ENCODE assay signal across 2 cellular contexts in the genomic region with DNA sequence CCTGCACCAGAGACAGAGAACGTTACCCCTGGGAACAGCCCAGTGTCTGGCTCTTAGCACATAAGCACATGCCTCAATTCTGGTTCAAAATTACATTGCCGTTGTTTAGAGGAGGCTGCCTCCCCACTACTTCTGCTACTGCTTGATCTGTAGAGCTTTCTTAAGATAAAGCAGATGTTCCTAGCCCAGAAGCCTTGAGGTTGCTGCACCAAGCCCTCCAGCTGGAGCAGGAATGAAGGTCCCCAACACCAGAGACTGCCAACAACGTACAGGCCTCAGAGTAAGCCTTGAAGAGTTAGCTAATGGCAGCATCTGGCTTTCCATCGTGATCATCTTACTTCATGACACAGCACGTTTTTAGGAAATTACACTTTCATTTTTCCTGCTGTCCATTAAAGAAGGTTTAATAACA.
A peak's percentile ranks its signal among the peaks of the same experiment; 100 is the strongest.
TF ChIP-seq lines count a peak whose summit lies in the region.

No MANE protein-coding gene starts in this region.

TF ChIP-seq in IMR-90, 13 proteins besides CTCF, POLR2A, EP300 and RAD21:
- no peak for TF ChIP-seq CEBPB (IDR thresholded peaks at IDR 0.05; ENCODE audit: low read depth, low read length)
- TF ChIP-seq, protein P1, sequence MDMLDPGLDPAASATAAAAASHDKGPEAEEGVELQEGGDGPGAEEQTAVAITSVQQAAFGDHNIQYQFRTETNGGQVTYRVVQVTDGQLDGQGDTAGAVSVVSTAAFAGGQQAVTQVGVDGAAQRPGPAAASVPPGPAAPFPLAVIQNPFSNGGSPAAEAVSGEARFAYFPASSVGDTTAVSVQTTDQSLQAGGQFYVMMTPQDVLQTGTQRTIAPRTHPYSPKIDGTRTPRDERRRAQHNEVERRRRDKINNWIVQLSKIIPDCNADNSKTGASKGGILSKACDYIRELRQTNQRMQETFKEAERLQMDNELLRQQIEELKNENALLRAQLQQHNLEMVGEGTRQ (IDR thresholded peaks at IDR 0.05; ENCODE audit: low read depth, low read length) = no peak
- TF ChIP-seq SMC3 (IDR thresholded peaks at IDR 0.05; ENCODE audit: low read depth, low read length) = no peak
- no peak for TF ChIP-seq ELK1 (IDR thresholded peaks at IDR 0.05; ENCODE audit: borderline replicate concordance, low read depth, low read length)
- no peak for TF ChIP-seq BHLHE40 (IDR thresholded peaks at IDR 0.05; ENCODE audit: low read depth, low read length)
- TF ChIP-seq MXI1 (IDR thresholded peaks at IDR 0.05; ENCODE audit: borderline replicate concordance, low read depth, low read length) = no peak
- TF ChIP-seq RCOR1 (IDR thresholded peaks at IDR 0.05; ENCODE audit: insufficient replicate concordance, low read length) = no peak
TF ChIP-seq in IMR-90: peak in this region for 0.

TF ChIP-seq in K562, 482 proteins besides CTCF, POLR2A, EP300 and RAD21 (continues in another document):
- TF ChIP-seq TRIM25 (IDR thresholded peaks at IDR 0.05; ENCODE audit: borderline replicate concordance) (no peak), KLF6 (CRISPR knock-in tag; IDR thresholded peaks at IDR 0.05; ENCODE audit: borderline replicate concordance) (no peak), NEUROD1 (IDR thresholded peaks at IDR 0.05; ENCODE audit: borderline replicate concordance, low read depth, low read length, partially characterized antibody) (no peak), ZNF143 (CRISPR knock-in tag; IDR thresholded peaks at IDR 0.05) (no peak), SRSF9 (IDR thresholded peaks at IDR 0.05; ENCODE audit: borderline replicate concordance, low read depth, low read length) (no peak), ZNF175 (CRISPR knock-in tag; IDR thresholded peaks at IDR 0.05; ENCODE audit: low read depth) (no peak), BCOR (IDR thresholded peaks at IDR 0.05) (no peak), SMARCB1 (IDR thresholded peaks at IDR 0.05; ENCODE audit: insufficient read length, low read depth) (no peak), HES1 (IDR thresholded peaks at IDR 0.05; ENCODE audit: low read depth) (no peak), ZNF507 (tag; conservative IDR thresholded peaks at IDR 0.05) (no peak), KDM2B (CRISPR knock-in tag; IDR thresholded peaks at IDR 0.05) (no peak), JUNB (CRISPR knock-in tag; conservative IDR thresholded peaks at IDR 0.05) (no peak), ARID3A (IDR thresholded peaks at IDR 0.05; ENCODE audit: borderline replicate concordance, low read depth, low read length) (no peak), SIRT6 (IDR thresholded peaks at IDR 0.05; ENCODE audit: low read depth, low read length) (no peak), SMC3 (conservative IDR thresholded peaks at IDR 0.05; ENCODE audit: insufficient read depth, low read depth, low read length) (no peak), NFATC3 (IDR thresholded peaks at IDR 0.05) (no peak), ZNF224 (CRISPR knock-in tag; IDR thresholded peaks at IDR 0.05) (no peak), CBX1 (IDR thresholded peaks at IDR 0.05; ENCODE audit: low read depth) (no peak), TAF15 (IDR thresholded peaks at IDR 0.05; ENCODE audit: low read depth, low read length) (no peak), KDM4B (IDR thresholded peaks at IDR 0.05; ENCODE audit: borderline replicate concordance in 2 of 2, low read depth in 1 of 2) (no peak), ZNF12 (CRISPR knock-in tag; IDR thresholded peaks at IDR 0.05) (no peak), FOXA3 (CRISPR knock-in tag; conservative IDR thresholded peaks at IDR 0.05 in 1 of 2, IDR thresholded peaks at IDR 0.05 in 1 of 2) (no peak), EZH2 (IDR thresholded peaks at IDR 0.05; ENCODE audit: borderline replicate concordance, low read depth, low read length) (no peak), HDAC6 (IDR thresholded peaks at IDR 0.05; ENCODE audit: low read depth, low read length) (no peak), ZSCAN29 (IDR thresholded peaks at IDR 0.05) (no peak), ESRRB (CRISPR knock-in tag; IDR thresholded peaks at IDR 0.05; ENCODE audit: borderline replicate concordance) (no peak), ZNF830 (CRISPR knock-in tag; IDR thresholded peaks at IDR 0.05) (no peak), MAFG (tag; conservative IDR thresholded peaks at IDR 0.05) (peak; percentile 70), ELF1 (tag; IDR thresholded peaks at IDR 0.05) (no peak), UBTF (IDR thresholded peaks at IDR 0.05; ENCODE audit: borderline replicate concordance in 1 of 2, low read depth in 2 of 2, low read length in 2 of 2) (no peak), THRB (CRISPR knock-in tag; conservative IDR thresholded peaks at IDR 0.05) (no peak)
- TF ChIP-seq, protein P2, sequence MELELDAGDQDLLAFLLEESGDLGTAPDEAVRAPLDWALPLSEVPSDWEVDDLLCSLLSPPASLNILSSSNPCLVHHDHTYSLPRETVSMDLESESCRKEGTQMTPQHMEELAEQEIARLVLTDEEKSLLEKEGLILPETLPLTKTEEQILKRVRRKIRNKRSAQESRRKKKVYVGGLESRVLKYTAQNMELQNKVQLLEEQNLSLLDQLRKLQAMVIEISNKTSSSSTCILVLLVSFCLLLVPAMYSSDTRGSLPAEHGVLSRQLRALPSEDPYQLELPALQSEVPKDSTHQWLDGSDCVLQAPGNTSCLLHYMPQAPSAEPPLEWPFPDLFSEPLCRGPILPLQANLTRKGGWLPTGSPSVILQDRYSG (tag; conservative IDR thresholded peaks at IDR 0.05; ENCODE audit: low read depth) = peak; percentile 91; the same call in 1 of the 2 replicates
- TF ChIP-seq, protein P3, sequence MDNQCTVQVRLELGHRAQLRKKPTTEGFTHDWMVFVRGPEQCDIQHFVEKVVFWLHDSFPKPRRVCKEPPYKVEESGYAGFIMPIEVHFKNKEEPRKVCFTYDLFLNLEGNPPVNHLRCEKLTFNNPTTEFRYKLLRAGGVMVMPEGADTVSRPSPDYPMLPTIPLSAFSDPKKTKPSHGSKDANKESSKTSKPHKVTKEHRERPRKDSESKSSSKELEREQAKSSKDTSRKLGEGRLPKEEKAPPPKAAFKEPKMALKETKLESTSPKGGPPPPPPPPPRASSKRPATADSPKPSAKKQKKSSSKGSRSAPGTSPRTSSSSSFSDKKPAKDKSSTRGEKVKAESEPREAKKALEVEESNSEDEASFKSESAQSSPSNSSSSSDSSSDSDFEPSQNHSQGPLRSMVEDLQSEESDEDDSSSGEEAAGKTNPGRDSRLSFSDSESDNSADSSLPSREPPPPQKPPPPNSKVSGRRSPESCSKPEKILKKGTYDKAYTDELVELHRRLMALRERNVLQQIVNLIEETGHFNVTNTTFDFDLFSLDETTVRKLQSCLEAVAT (IDR thresholded peaks at IDR 0.05) = no peak
- TF ChIP-seq, protein P4, sequence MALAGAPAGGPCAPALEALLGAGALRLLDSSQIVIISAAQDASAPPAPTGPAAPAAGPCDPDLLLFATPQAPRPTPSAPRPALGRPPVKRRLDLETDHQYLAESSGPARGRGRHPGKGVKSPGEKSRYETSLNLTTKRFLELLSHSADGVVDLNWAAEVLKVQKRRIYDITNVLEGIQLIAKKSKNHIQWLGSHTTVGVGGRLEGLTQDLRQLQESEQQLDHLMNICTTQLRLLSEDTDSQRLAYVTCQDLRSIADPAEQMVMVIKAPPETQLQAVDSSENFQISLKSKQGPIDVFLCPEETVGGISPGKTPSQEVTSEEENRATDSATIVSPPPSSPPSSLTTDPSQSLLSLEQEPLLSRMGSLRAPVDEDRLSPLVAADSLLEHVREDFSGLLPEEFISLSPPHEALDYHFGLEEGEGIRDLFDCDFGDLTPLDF (CRISPR knock-in tag; IDR thresholded peaks at IDR 0.05) = no peak
- TF ChIP-seq, protein P5, sequence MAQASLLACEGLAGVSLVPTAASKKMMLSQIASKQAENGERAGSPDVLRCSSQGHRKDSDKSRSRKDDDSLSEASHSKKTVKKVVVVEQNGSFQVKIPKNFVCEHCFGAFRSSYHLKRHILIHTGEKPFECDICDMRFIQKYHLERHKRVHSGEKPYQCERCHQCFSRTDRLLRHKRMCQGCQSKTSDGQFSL (CRISPR knock-in tag; IDR thresholded peaks at IDR 0.05) = no peak
- TF ChIP-seq, protein P5 (tag; IDR thresholded peaks at IDR 0.05) = no peak
- TF ChIP-seq, protein P6, sequence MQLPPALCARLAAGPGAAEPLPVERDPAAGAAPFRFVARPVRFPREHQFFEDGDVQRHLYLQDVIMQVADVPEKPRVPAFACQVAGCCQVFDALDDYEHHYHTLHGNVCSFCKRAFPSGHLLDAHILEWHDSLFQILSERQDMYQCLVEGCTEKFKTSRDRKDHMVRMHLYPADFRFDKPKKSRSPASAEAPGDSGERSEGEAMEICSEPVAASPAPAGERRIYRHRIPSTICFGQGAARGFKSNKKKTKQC (CRISPR knock-in tag; IDR thresholded peaks at IDR 0.05) = no peak
